1 cellular context compared by ENCODE assay signal in the genomic region with DNA sequence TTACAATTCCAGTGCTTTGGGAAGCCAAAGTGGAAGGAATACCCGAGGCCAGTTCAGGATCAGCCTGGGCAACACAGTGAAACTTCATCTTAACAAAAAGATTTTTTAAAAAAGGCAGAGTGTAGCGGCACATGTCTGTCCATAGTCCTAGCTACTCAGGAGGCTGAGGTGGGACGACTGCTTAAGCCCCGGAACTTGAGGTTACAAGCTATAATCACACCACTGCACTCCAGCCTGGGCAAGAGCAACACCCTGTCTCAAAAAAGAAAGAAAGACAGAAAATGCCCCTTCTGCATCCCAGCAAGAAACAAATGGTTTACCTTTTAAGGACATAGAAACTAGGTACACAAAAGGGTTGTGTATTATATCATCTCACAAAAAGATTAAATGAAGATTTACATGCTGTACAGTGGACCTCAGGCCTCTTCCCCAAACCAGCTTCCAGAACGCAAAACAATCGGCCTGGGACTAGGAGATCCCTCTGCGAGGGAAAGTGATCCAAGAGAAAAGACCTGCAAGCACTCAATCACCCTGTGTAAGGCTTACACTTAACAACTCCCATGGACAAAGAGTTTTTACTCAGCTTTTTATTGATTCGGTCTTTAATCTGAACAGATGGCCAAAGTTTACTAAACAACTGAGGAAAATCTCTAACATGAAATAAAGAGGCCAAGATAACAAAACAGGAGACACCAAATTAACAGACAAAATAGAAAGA.
TF ChIP-seq lines count a peak whose summit lies in the region.

No MANE protein-coding gene starts in this region.

TF ChIP-seq in HepG2, 621 proteins besides CTCF, POLR2A, EP300 and RAD21:
- TF ChIP-seq, protein P1, sequence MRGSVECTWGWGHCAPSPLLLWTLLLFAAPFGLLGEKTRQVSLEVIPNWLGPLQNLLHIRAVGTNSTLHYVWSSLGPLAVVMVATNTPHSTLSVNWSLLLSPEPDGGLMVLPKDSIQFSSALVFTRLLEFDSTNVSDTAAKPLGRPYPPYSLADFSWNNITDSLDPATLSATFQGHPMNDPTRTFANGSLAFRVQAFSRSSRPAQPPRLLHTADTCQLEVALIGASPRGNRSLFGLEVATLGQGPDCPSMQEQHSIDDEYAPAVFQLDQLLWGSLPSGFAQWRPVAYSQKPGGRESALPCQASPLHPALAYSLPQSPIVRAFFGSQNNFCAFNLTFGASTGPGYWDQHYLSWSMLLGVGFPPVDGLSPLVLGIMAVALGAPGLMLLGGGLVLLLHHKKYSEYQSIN (CRISPR knock-in tag; IDR thresholded peaks at IDR 0.05; ENCODE audit: borderline replicate concordance) = no peak
- TF ChIP-seq REXO4 (CRISPR knock-in tag; IDR thresholded peaks at IDR 0.05; ENCODE audit: borderline replicate concordance) = no peak
- no peak for TF ChIP-seq ZNF383 (CRISPR knock-in tag; IDR thresholded peaks at IDR 0.05; ENCODE audit: borderline replicate concordance)
- no peak for TF ChIP-seq MBNL3 (CRISPR knock-in tag; conservative IDR thresholded peaks at IDR 0.05)
- no peak for TF ChIP-seq ZSCAN31 (CRISPR knock-in tag; IDR thresholded peaks at IDR 0.05; ENCODE audit: low read depth)
- no peak for TF ChIP-seq ZNF75D (CRISPR knock-in tag; IDR thresholded peaks at IDR 0.05; ENCODE audit: borderline replicate concordance)
- no peak for TF ChIP-seq SCMH1 (CRISPR knock-in tag; IDR thresholded peaks at IDR 0.05; ENCODE audit: borderline replicate concordance)
- no peak for TF ChIP-seq ZNF781 (CRISPR knock-in tag; IDR thresholded peaks at IDR 0.05; ENCODE audit: borderline replicate concordance, not compliant biosample characterization)
- no peak for TF ChIP-seq CREB1 (IDR thresholded peaks at IDR 0.05)
- TF ChIP-seq CREB1 (CRISPR knock-in tag; IDR thresholded peaks at IDR 0.05) = no peak
- no peak for TF ChIP-seq HDAC2 (CRISPR knock-in tag; IDR thresholded peaks at IDR 0.05)
- no peak for TF ChIP-seq SMAD9 (CRISPR knock-in tag; IDR thresholded peaks at IDR 0.05)
- TF ChIP-seq, protein P2, sequence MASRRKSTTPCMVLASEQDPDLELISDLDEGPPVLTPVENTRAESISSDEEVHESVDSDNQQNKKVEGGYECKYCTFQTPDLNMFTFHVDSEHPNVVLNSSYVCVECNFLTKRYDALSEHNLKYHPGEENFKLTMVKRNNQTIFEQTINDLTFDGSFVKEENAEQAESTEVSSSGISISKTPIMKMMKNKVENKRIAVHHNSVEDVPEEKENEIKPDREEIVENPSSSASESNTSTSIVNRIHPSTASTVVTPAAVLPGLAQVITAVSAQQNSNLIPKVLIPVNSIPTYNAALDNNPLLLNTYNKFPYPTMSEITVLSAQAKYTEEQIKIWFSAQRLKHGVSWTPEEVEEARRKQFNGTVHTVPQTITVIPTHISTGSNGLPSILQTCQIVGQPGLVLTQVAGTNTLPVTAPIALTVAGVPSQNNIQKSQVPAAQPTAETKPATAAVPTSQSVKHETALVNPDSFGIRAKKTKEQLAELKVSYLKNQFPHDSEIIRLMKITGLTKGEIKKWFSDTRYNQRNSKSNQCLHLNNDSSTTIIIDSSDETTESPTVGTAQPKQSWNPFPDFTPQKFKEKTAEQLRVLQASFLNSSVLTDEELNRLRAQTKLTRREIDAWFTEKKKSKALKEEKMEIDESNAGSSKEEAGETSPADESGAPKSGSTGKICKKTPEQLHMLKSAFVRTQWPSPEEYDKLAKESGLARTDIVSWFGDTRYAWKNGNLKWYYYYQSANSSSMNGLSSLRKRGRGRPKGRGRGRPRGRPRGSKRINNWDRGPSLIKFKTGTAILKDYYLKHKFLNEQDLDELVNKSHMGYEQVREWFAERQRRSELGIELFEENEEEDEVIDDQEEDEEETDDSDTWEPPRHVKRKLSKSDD (CRISPR knock-in tag; IDR thresholded peaks at IDR 0.05; ENCODE audit: low read depth) = no peak
- TF ChIP-seq RFX3 (CRISPR knock-in tag; IDR thresholded peaks at IDR 0.05) = no peak
